12 cellular contexts compared by ENCODE assay signal in genomic region chr14:89014570-89014847, GRCh38.
"Had no signal": no experiment of that assay in that cellular context is flagged by ENCODE, and none has a peak within 500 bp of the region (broad histone marks: within the 10 kb centered on the region; RNA-seq: fewer than 3 reads in every experiment).

No MANE protein-coding gene starts in this region.

- H3K9me3 ChIP-seq: tibial artery had no signal

- H3K4me3 ChIP-seq: tibial artery had no signal

- H3K4me1 ChIP-seq: foreskin keratinocyte, tibial artery had no signal

- H3K36me3 ChIP-seq: tibial artery, WERI-Rb-1 had no signal

- DNase-seq: activated CD4-positive, alpha-beta T cell treated with anti-CD3 and anti-CD28 coated beads, Interleukin-2, amount 50 U/mL, for 48 hours; activated naive CD4-positive, alpha-beta T cell treated with Interleukin-2 at 50 U/mL for 16 hours; anterior cingulate cortex; cortex of kidney; effector CD8-positive, alpha-beta T cell; foreskin keratinocyte; mesendoderm; posterior cingulate gyrus; retina; stimulated activated CD4-positive, alpha-beta T cell treated with anti-CD3 and anti-CD28 coated beads, Interleukin-2, amount 100 ng/mL, for 48 hours; tibial artery; WERI-Rb-1 had no signal

- H3K27ac ChIP-seq: foreskin keratinocyte, tibial artery, WERI-Rb-1 had no signal
